In the genomic region with DNA sequence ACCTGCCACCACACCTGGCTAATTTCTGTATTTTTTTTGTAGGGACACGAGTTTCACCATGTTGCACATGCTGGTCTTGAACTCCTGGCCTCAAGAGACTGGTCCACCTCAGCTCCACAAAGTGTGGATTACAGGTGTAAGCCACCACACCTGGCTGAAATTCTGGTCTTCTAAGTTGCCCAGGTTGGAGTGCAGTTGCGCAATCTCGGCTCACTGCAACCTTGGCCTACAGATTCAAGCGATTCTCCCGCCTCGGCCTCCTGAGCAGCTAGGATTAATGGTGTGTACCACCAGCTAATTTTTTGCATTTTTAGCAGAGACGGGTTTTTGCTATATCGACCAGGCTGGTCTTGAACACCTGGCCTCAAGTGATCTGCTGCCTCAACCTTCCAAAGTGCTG, we compare ENCODE assay signal across 25 cellular contexts.
"Had no signal": no experiment of that assay in that cellular context is flagged by ENCODE, and none has a peak within 500 bp of the region (broad histone marks: within the 10 kb centered on the region; RNA-seq: fewer than 3 reads in every experiment).

No MANE protein-coding gene starts in this region.

- H3K27ac Mint-ChIP-seq: stimulated activated memory B cell treated with anti-CD40 and anti-IgM and Interleukin-4, amounts not matched to agents 10 μg/mL and 1 μg/mL and 100 μg/mL, for 72 hours had no signal

- H3K9me3 ChIP-seq: gastrocnemius medialis, lower lobe of right lung, prostate gland, right atrium auricular region, sigmoid colon, testis, tibial nerve, upper lobe of left lung had no signal

- H3K27me3 ChIP-seq: gastrocnemius medialis, right atrium auricular region, sigmoid colon, testis, tibial nerve, upper lobe of left lung had no signal

- H3K4me3 ChIP-seq: gastrocnemius medialis, lower lobe of right lung, prostate gland, right atrium auricular region, sigmoid colon, testis, tibial nerve, upper lobe of left lung had no signal

- H3K4me3 Mint-ChIP-seq: effector memory CD8-positive, alpha-beta T cell; naive thymus-derived CD8-positive, alpha-beta T cell; nephron progenitor cell; stimulated activated memory B cell treated with anti-CD40 and anti-IgM and Interleukin-4, amounts not matched to agents 10 μg/mL and 1 μg/mL and 100 μg/mL, for 72 hours had no signal

- ATAC-seq: effector memory CD8-positive, alpha-beta T cell; gastrocnemius medialis; left ventricle myocardium superior; lower lobe of right lung; naive thymus-derived CD8-positive, alpha-beta T cell; stimulated activated memory B cell treated with anti-CD40 and anti-IgM and Interleukin-4, amounts not matched to agents 10 μg/mL and 1 μg/mL and 100 μg/mL, for 72 hours; stimulated activated naive CD8-positive, alpha-beta T cell treated with anti-CD3 and anti-CD28 coated beads, Interleukin-15, Interleukin-2, amounts not matched to agents 100 U/mL and 50 U/mL, for 24 hours had no signal

- DNase-seq: cortex of kidney; effector memory CD8-positive, alpha-beta T cell; erythroblast; foreskin fibroblast; gastrocnemius medialis; head of caudate nucleus; left ventricle myocardium superior; lower lobe of right lung; naive thymus-derived CD8-positive, alpha-beta T cell; nephron progenitor cell; nucleus accumbens; sigmoid colon; stimulated activated CD4-positive, alpha-beta T cell treated with anti-CD3 and anti-CD28 coated beads, Interleukin-2, amount 100 ng/mL, for 24 hours; stimulated activated CD4-positive, alpha-beta T cell treated with anti-CD3 and anti-CD28 coated beads, Interleukin-4, amount 100 ng/mL, for 24 hours; stimulated activated naive CD8-positive, alpha-beta T cell treated with anti-CD3 and anti-CD28 coated beads, Interleukin-15, Interleukin-2, amounts not matched to agents 100 U/mL and 50 U/mL, for 24 hours; substantia nigra; testis; upper lobe of left lung had no signal

- H3K27ac ChIP-seq: gastrocnemius medialis, lower lobe of right lung, prostate gland, right atrium auricular region, sigmoid colon, testis, tibial nerve, upper lobe of left lung had no signal

- FAIRE-seq: endometrium, keratinocyte, urothelium cell line had no signal

- H3K4me1 ChIP-seq: prostate gland had no signal

- H3K9me3 Mint-ChIP-seq: effector memory CD8-positive, alpha-beta T cell; naive thymus-derived CD8-positive, alpha-beta T cell; nephron progenitor cell; stimulated activated memory B cell treated with anti-CD40 and anti-IgM and Interleukin-4, amounts not matched to agents 10 μg/mL and 1 μg/mL and 100 μg/mL, for 72 hours had no signal
